ENCODE assay signal across 8 cellular contexts in genomic region chr5:141475625-141476131, GRCh38. TPM values are rescaled to one million over a fixed set of nuclear protein-coding genes. Genes with fewer than 3 reads are reported as not detected.
DNase-seq lines count a peak whose midpoint lies in the region; ATAC-seq and TF ChIP-seq lines count a peak whose summit lies in the region.

Gene PCDHGC3, plus strand, starts transcription at chr5:141475966. Its CDS starts 151 bp downstream, at chr5:141476117.

- 0 out of 2 replicates have a peak, but pooled peaks have one; percentile 12 for TF ChIP-seq CTCF in BJ (IDR thresholded peaks at IDR 0.05; ENCODE audit: insufficient read depth, low read depth, low read length)

- intact Hi-C loops in activated CD4-positive, alpha-beta memory T cell treated with anti-CD3 and anti-CD28 coated beads for 36 hours (cut with micrococcal nuclease) = loop anchor here (1.0 to 5.0 kb wide), 3 partner anchors 37 to 87 kb away; partner anchors contain the start of gene PCDHGA11

- peaks cover 11% of the 10 kb centered on the region for H3K9me3 ChIP-seq in mesodermal cell (ENCODE audit: control insufficient read depth, low read length)

- TF ChIP-seq POLR2A in GM18951 (IDR thresholded peaks at IDR 0.05; ENCODE audit: extremely low read depth, insufficient read depth, insufficient read length) = peak; percentile 25

- CTCF ChIA-PET in BJ (lab: Yijun Ruan, JAX) = interaction anchor here (0.7 to 4.9 kb wide), 17 partner anchors 11 to 88 kb away, joined by 3 to 46 read pairs (median 5); partner anchors contain the start of genes PCDHGA11, PCDHGB5, PCDHGB7 and PCDHGC5
- CTCF ChIA-PET in activated CD4-positive, alpha-beta memory T cell treated with anti-CD3 and anti-CD28 coated beads for 36 hours (lab: Charles Lee) = interaction anchor here (0.9 to 1.8 kb wide), 11 partner anchors 9 to 82 kb away, joined by 3 to 22 read pairs (median 4); partner anchors contain the start of genes PCDHGA12 and PCDHGC4

- no peaks in the 10 kb centered on the region for H3K36me3 ChIP-seq in BJ (ENCODE audit: control insufficient read depth, insufficient read depth, low read length)
- H3K36me3 ChIP-seq in mesodermal cell (ENCODE audit: control insufficient read depth, insufficient read depth, low read length) = peaks cover 43% of the 10 kb centered on the region

- H3K27me3 ChIP-seq in BJ (ENCODE audit: control insufficient read depth, insufficient read depth, low read length) = no peaks in the 10 kb centered on the region

- in situ Hi-C loops in GM18951 (cut with MboI; ENCODE audit: low sequenced_read_pairs, unreplicated experiment) = no loop called here

- WGBS in mesodermal cell (ENCODE audit: insufficient coverage in 2 of 2), 2 experiments = 38 to 43% methylated on average over 28 of the region's 28 CpGs

- H3K27ac Mint-ChIP-seq in activated CD4-positive, alpha-beta memory T cell treated with anti-CD3 and anti-CD28 coated beads for 36 hours = no peak within 1 kb of the TSS
- peak within 1 kb of the TSS; percentile 76 for H3K27ac Mint-ChIP-seq in stimulated activated memory B cell treated with anti-CD40 and anti-IgM and Interleukin-4, amounts not matched to agents 10 μg/mL and 1 μg/mL and 100 μg/mL, for 72 hours

- H3K27me3 Mint-ChIP-seq in activated CD4-positive, alpha-beta memory T cell treated with anti-CD3 and anti-CD28 coated beads for 36 hours = peaks cover 48% of the 10 kb centered on the region
- peaks cover 45% of the 10 kb centered on the region for H3K27me3 Mint-ChIP-seq in stimulated activated memory B cell treated with anti-CD40 and anti-IgM and Interleukin-4, amounts not matched to agents 10 μg/mL and 1 μg/mL and 100 μg/mL, for 72 hours

- H3K4me1 Mint-ChIP-seq in activated CD4-positive, alpha-beta memory T cell treated with anti-CD3 and anti-CD28 coated beads for 36 hours (ENCODE audit: low read depth) = peaks cover 20% of the 10 kb centered on the region
- peaks cover 33% of the 10 kb centered on the region for H3K4me1 Mint-ChIP-seq in stimulated activated memory B cell treated with anti-CD40 and anti-IgM and Interleukin-4, amounts not matched to agents 10 μg/mL and 1 μg/mL and 100 μg/mL, for 72 hours

- H3K36me3 Mint-ChIP-seq in activated CD4-positive, alpha-beta memory T cell treated with anti-CD3 and anti-CD28 coated beads for 36 hours = no peaks in the 10 kb centered on the region
- no peaks in the 10 kb centered on the region for H3K36me3 Mint-ChIP-seq in stimulated activated memory B cell treated with anti-CD40 and anti-IgM and Interleukin-4, amounts not matched to agents 10 μg/mL and 1 μg/mL and 100 μg/mL, for 72 hours

- H3K4me3 ChIP-seq in BJ (ENCODE audit: low read depth, low read length) (peak within 1 kb of the TSS; percentile 53), mesodermal cell (ENCODE audit: extremely low read depth, insufficient read depth, low read length, poor library complexity, severe bottlenecking) (peak within 1 kb of the TSS; percentile 56)

- DNase-seq in BJ (ENCODE audit: low read depth) (peak; percentile 64), NCI-H226 (peak; percentile 95), epithelial cell of prostate (ENCODE audit: low read depth, low spot score) (peak; percentile 70)
- DNase-seq in activated CD4-positive, alpha-beta memory T cell treated with anti-CD3 and anti-CD28 coated beads for 36 hours = peak; percentile 72

- peak; percentile 96 for ATAC-seq in HG03135 (IDR thresholded peaks at IDR 0.05; ENCODE audit: unreplicated experiment)
- peak; percentile 93 for ATAC-seq in stimulated activated memory B cell treated with anti-CD40 and anti-IgM and Interleukin-4, amounts not matched to agents 10 μg/mL and 1 μg/mL and 100 μg/mL, for 72 hours

- H3K4me3 Mint-ChIP-seq in activated CD4-positive, alpha-beta memory T cell treated with anti-CD3 and anti-CD28 coated beads for 36 hours = peak within 1 kb of the TSS; percentile 79
- peak within 1 kb of the TSS; percentile 94 for H3K4me3 Mint-ChIP-seq in stimulated activated memory B cell treated with anti-CD40 and anti-IgM and Interleukin-4, amounts not matched to agents 10 μg/mL and 1 μg/mL and 100 μg/mL, for 72 hours

- POLR2A ChIA-PET in BJ (lab: Charles Lee) = interaction anchor here (0.6 to 1.1 kb wide), 3 partner anchors 10 to 82 kb away, joined by 3 to 4 read pairs (median 4); partner anchors contain the start of gene PCDHGC5
- POLR2A ChIA-PET in activated CD4-positive, alpha-beta memory T cell treated with anti-CD3 and anti-CD28 coated beads for 36 hours (lab: Charles Lee) = interaction anchor here (1.6 kb wide), 1 partner anchor 10 kb away, joined by 4 read pairs; no protein-coding TSS in a partner anchor

- H3K4me1 ChIP-seq in mesodermal cell (ENCODE audit: control insufficient read depth, insufficient read depth, low read length, poor library complexity, severe bottlenecking) = peaks cover 16% of the 10 kb centered on the region

- no peaks in the 10 kb centered on the region for H3K9me3 Mint-ChIP-seq in activated CD4-positive, alpha-beta memory T cell treated with anti-CD3 and anti-CD28 coated beads for 36 hours
- no peaks in the 10 kb centered on the region for H3K9me3 Mint-ChIP-seq in stimulated activated memory B cell treated with anti-CD40 and anti-IgM and Interleukin-4, amounts not matched to agents 10 μg/mL and 1 μg/mL and 100 μg/mL, for 72 hours

- H3K27ac ChIP-seq in epithelial cell of prostate (peak within 1 kb of the TSS; percentile 63), mesodermal cell (ENCODE audit: low read depth, low read length, severe bottlenecking) (peak within 1 kb of the TSS; percentile 66)

RNA-seq across cellular contexts. Expression of gene PCDHGC3, which starts in this region (rescaled TPM):
- polyA plus RNA-seq in BJ (2011; rRNA removed) = 36.5 and 56.3 TPM in 2 replicates
- 17.3 and 24.8 TPM in 2 replicates for polyA minus RNA-seq in BJ (2011; rRNA and poly(A)+ RNA removed)
- not detected for total RNA-seq in activated CD4-positive, alpha-beta memory T cell treated with anti-CD3 and anti-CD28 coated beads for 36 hours
- polyA plus RNA-seq in mesodermal cell (2013, experiment 1 of 2) = 115 TPM
- polyA plus RNA-seq in mesodermal cell (2013, experiment 2 of 2) = 92.6 TPM

Comparison
In these comparisons a context has a peak if more than half of its experiments do, and no peak if none do; other contexts are left out.
1. Peak in every context shown above with its lines: DNase-seq, ATAC-seq, H3K4me3 ChIP-seq and H3K27ac ChIP-seq.
2. Peak in DNase-seq in activated CD4-positive, alpha-beta memory T cell treated with anti-CD3 and anti-CD28 coated beads for 36 hours; RNA of the gene not detected or under 1 TPM.